ENCODE assay signal across 22 cellular contexts in the genomic region with DNA sequence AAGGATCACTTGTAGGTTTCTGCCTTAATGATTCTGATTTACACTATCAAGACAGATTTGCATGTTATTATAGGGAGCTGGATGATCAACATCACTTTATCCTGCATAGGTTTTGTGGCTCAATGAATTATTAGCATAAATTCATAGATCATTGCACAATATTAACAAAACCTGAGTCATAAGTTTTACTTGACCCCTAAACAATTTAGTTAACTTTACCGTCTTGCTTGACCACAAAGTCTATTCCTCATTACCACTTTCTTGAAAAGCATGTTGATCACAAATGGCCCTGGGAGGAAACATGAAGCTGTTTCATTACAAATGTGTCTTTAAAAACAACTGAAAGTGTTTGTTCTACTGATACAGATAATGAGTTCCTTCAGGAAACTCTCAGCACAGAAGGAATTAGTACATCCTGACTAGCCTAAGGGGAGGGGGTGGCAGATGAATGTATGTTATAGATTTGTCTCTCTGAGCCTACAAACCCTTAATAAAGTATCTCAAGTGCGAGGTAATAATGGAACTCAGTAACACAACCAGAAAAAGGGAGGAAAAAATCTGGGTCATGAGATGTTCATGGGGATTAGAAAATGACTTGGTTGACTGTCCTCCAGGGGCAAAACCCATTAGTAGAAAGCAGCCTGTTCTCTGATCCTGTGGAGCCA.
A peak's percentile ranks its signal among the peaks of the same experiment; 100 is the strongest.
DNase-seq lines count a peak whose midpoint lies in the region; ATAC-seq, FAIRE-seq and TF ChIP-seq lines count a peak whose summit lies in the region.
"Had no signal": no experiment of that assay in that cellular context is flagged by ENCODE, and none has a peak within 500 bp of the region (broad histone marks: within the 10 kb centered on the region; RNA-seq: fewer than 3 reads in every experiment).

No MANE protein-coding gene starts in this region.

- ATAC-seq in GM18907 (IDR thresholded peaks at IDR 0.05; ENCODE audit: unreplicated experiment): peak; percentile 58
- peak; percentile 57 for ATAC-seq in HG03354 (IDR thresholded peaks at IDR 0.05; ENCODE audit: poor library complexity, severe bottlenecking, unreplicated experiment)
- no peak for ATAC-seq in HG03342 (IDR thresholded peaks at IDR 0.05; ENCODE audit: unreplicated experiment)
- no peak for ATAC-seq in GM18858 (IDR thresholded peaks at IDR 0.05; ENCODE audit: unreplicated experiment)

- H3K27me3 ChIP-seq in astrocyte (ENCODE audit: insufficient read depth, low read length): peaks cover 2% of the 10 kb centered on the region
- H3K27me3 ChIP-seq: BLaER1 treated with 17β-estradiol and CSF1 and Interleukin-3, amounts not matched to agents 10 nM and 100 nM had no signal

- H3K27ac ChIP-seq in astrocyte (ENCODE audit: low read depth, low read length): no peak overlapping the region
- H3K27ac ChIP-seq: BLaER1 treated with 17β-estradiol and CSF1 and Interleukin-3, amounts not matched to agents 10 nM and 100 nM had no signal

- no peaks in the 10 kb centered on the region for H3K36me3 Mint-ChIP-seq in astrocyte (ENCODE audit: low read depth, unreplicated experiment)
- H3K36me3 Mint-ChIP-seq: CD4-positive, alpha-beta memory T cell had no signal

- peak; percentile 44 for DNase-seq in astrocyte (ENCODE audit: low read depth)
- no peak for DNase-seq in SW 1271 (lab: John Stamatoyannopoulos, UW)
- DNase-seq in NOMO-1 (lab: John Stamatoyannopoulos, UW; ENCODE audit: unreplicated experiment in 2 of 2): no peak
- DNase-seq: Calu3; CD4-positive, alpha-beta memory T cell; GDM1; H9; HFFc6; Kasumi-1; MM.1S; NCI-H1092; NCI-H1436 treated with DMSO at 0.1 percent for 48 hours; NCI-H2029; NCI-H2227 treated with DMSO at 0.1 percent for 48 hours; NCI-H510A; NCI-H748 treated with DMSO at 0.1 percent for 48 hours; SIG-M5 had no signal

- no peaks in the 10 kb centered on the region for H3K36me3 ChIP-seq in astrocyte (ENCODE audit: insufficient read depth, low read length)
- H3K36me3 ChIP-seq: BLaER1 treated with 17β-estradiol and CSF1 and Interleukin-3, amounts not matched to agents 10 nM and 100 nM had no signal

- H3K4me1 Mint-ChIP-seq in astrocyte (ENCODE audit: low read depth, unreplicated experiment): no peaks in the 10 kb centered on the region
- H3K4me1 Mint-ChIP-seq: CD4-positive, alpha-beta memory T cell; H9 had no signal

- no peak overlapping the region for H3K27ac Mint-ChIP-seq in astrocyte (ENCODE audit: unreplicated experiment)
- H3K27ac Mint-ChIP-seq: CD4-positive, alpha-beta memory T cell; H9; HFFc6 had no signal

- H2AFZ ChIP-seq in astrocyte (ENCODE audit: low read depth, low read length): no peak overlapping the region

- no peak for TF ChIP-seq CTCF in astrocyte (IDR thresholded peaks at IDR 0.05; ENCODE audit: insufficient read depth, low read depth, low read length)

- no peak for FAIRE-seq in astrocyte (lab: Jason Lieb, UNC)

- H3K9ac ChIP-seq in astrocyte (ENCODE audit: low read length): no peak overlapping the region
- H3K9ac ChIP-seq: BLaER1 treated with 17β-estradiol and CSF1 and Interleukin-3, amounts not matched to agents 10 nM and 100 nM had no signal

- H3K27me3 Mint-ChIP-seq in astrocyte (ENCODE audit: low read depth, unreplicated experiment): peaks cover 5% of the 10 kb centered on the region

- H4K20me1 ChIP-seq in astrocyte (ENCODE audit: insufficient read depth, low read length): no peaks in the 10 kb centered on the region
- H4K20me1 ChIP-seq: BLaER1 treated with 17β-estradiol and CSF1 and Interleukin-3, amounts not matched to agents 10 nM and 100 nM had no signal

- H3K4me1 ChIP-seq in astrocyte (ENCODE audit: insufficient read depth, low read length): no peaks in the 10 kb centered on the region
- H3K4me1 ChIP-seq: BLaER1 treated with 17β-estradiol and CSF1 and Interleukin-3, amounts not matched to agents 10 nM and 100 nM had no signal

- H3K79me2 ChIP-seq in astrocyte (ENCODE audit: insufficient read depth, low read length): no peaks in the 10 kb centered on the region

- no peak overlapping the region for H3K4me3 ChIP-seq in astrocyte (ENCODE audit: insufficient read depth, low read depth, low read length)
- H3K4me3 ChIP-seq: BLaER1 treated with 17β-estradiol and CSF1 and Interleukin-3, amounts not matched to agents 10 nM and 100 nM had no signal

- no peak overlapping the region for H3K4me2 ChIP-seq in astrocyte (ENCODE audit: low read length)
- H3K4me2 ChIP-seq: BLaER1 treated with 17β-estradiol and CSF1 and Interleukin-3, amounts not matched to agents 10 nM and 100 nM had no signal

- H3K9me3 Mint-ChIP-seq in astrocyte (ENCODE audit: unreplicated experiment): peaks cover 1% of the 10 kb centered on the region
- H3K9me3 Mint-ChIP-seq: HFFc6 had no signal

- no peak overlapping the region for H3K4me3 Mint-ChIP-seq in astrocyte (ENCODE audit: unreplicated experiment)
- H3K4me3 Mint-ChIP-seq: CD4-positive, alpha-beta memory T cell; H9; HFFc6 had no signal

- no peaks in the 10 kb centered on the region for H3K9me3 ChIP-seq in astrocyte (ENCODE audit: insufficient read depth, low read depth, low read length)

Comparison
In these comparisons a context has a peak if more than half of its experiments do, and no peak if none do; other contexts are left out.
1. ATAC-seq: peak in GM18907 (single experiment) and HG03354 (single experiment); none in HG03342 (single experiment) and GM18858 (single experiment).